ENCODE assay signal across 17 cellular contexts in genomic region chr2:102803897-102804217, GRCh38.
"Had no signal": no experiment of that assay in that cellular context is flagged by ENCODE, and none has a peak within 500 bp of the region (broad histone marks: within the 10 kb centered on the region; RNA-seq: fewer than 3 reads in every experiment).

No MANE protein-coding gene starts in this region.

- ATAC-seq: activated CD4-positive, alpha-beta T cell treated with anti-CD3 and anti-CD28 coated beads for 36 hours; effector memory CD8-positive, alpha-beta T cell had no signal

- H3K4me1 ChIP-seq: SJCRH30, tibial artery had no signal

- H3K27ac Mint-ChIP-seq: activated CD4-positive, alpha-beta T cell treated with anti-CD3 and anti-CD28 coated beads for 36 hours; activated CD8-positive, alpha-beta T cell treated with anti-CD3 and anti-CD28 coated beads, Interleukin-2, amount 10 ng/mL, durations not matched to agents 7 days and 5 days; brain; dendritic cell treated with granulocyte-macrophage colony-stimulating factor and Interleukin-4, amounts not matched to agents 40 ng/mL and 50 ng/mL, for 4 days; effector memory CD8-positive, alpha-beta T cell; memory B cell; nephron progenitor cell had no signal

- H3K4me1 Mint-ChIP-seq: brain, nephron progenitor cell had no signal

- H3K27me3 ChIP-seq: ovary, SJCRH30, tibial artery had no signal

- DNase-seq: activated CD4-positive, alpha-beta T cell treated with anti-CD3 and anti-CD28 coated beads for 36 hours; activated CD8-positive, alpha-beta memory T cell treated with anti-CD3 and anti-CD28 coated beads, Interleukin-2, amount 50 U/mL, for 48 hours; activated CD8-positive, alpha-beta T cell treated with anti-CD3 and anti-CD28 coated beads, Interleukin-2, amount 10 ng/mL, durations not matched to agents 7 days and 5 days; amniotic stem cell; cerebellar nuclear complex; effector memory CD8-positive, alpha-beta T cell; nephron progenitor cell; ovary; SJCRH30; T1000; tibial artery had no signal

- H3K27me3 Mint-ChIP-seq: activated CD4-positive, alpha-beta T cell treated with anti-CD3 and anti-CD28 coated beads for 36 hours; activated naive CD4-positive, alpha-beta T cell treated with anti-CD3 and anti-CD28 coated beads, Interleukin-2, amount 10 ng/mL, durations not matched to agents 7 days and 5 days; brain; dendritic cell treated with granulocyte-macrophage colony-stimulating factor and Interleukin-4, amounts not matched to agents 40 ng/mL and 50 ng/mL, for 4 days; effector memory CD8-positive, alpha-beta T cell; memory B cell had no signal

- H3K4me3 ChIP-seq: ovary, SJCRH30, skin epidermis, tibial artery had no signal

- H3K27ac ChIP-seq: ovary, SJCRH30, skin epidermis, tibial artery, VCaP had no signal

- H3K4me3 Mint-ChIP-seq: activated CD4-positive, alpha-beta T cell treated with anti-CD3 and anti-CD28 coated beads for 36 hours; brain; dendritic cell treated with granulocyte-macrophage colony-stimulating factor and Interleukin-4, amounts not matched to agents 40 ng/mL and 50 ng/mL, for 4 days; memory B cell; nephron progenitor cell had no signal

- H3K36me3 ChIP-seq: ovary, SJCRH30 had no signal
